19 cellular contexts compared by ENCODE assay signal in genomic region chr4:113610542-113610941, GRCh38.
"Had no signal": no experiment of that assay in that cellular context is flagged by ENCODE, and none has a peak within 500 bp of the region (broad histone marks: within the 10 kb centered on the region; RNA-seq: fewer than 3 reads in every experiment).

No MANE protein-coding gene starts in this region.

- H3K27ac Mint-ChIP-seq: activated CD4-positive, alpha-beta memory T cell treated with anti-CD3 and anti-CD28 coated beads, Interleukin-2, amount 10 ng/mL, durations not matched to agents 7 days and 5 days; activated naive CD4-positive, alpha-beta T cell treated with anti-CD3 and anti-CD28 coated beads for 36 hours; stimulated activated memory B cell treated with anti-CD40 and anti-IgM and Interleukin-4, amounts not matched to agents 10 μg/mL and 1 μg/mL and 100 μg/mL, for 72 hours had no signal

- H3K9me3 Mint-ChIP-seq: activated CD4-positive, alpha-beta memory T cell treated with anti-CD3 and anti-CD28 coated beads, Interleukin-2, amount 10 ng/mL, durations not matched to agents 7 days and 5 days; activated naive CD4-positive, alpha-beta T cell treated with anti-CD3 and anti-CD28 coated beads for 36 hours; central memory CD8-positive, alpha-beta T cell; stimulated activated memory B cell treated with anti-CD40 and anti-IgM and Interleukin-4, amounts not matched to agents 10 μg/mL and 1 μg/mL and 100 μg/mL, for 72 hours had no signal

- ATAC-seq: gastrocnemius medialis; naive thymus-derived CD4-positive, alpha-beta T cell; sciatic nerve; stimulated activated memory B cell treated with anti-CD40 and anti-IgM and Interleukin-4, amounts not matched to agents 10 μg/mL and 1 μg/mL and 100 μg/mL, for 72 hours had no signal

- H3K27me3 ChIP-seq: gastrocnemius medialis, hepatocyte, neutrophil, spleen had no signal

- H3K4me2 ChIP-seq: hepatocyte had no signal

- H3K27me3 Mint-ChIP-seq: activated CD4-positive, alpha-beta memory T cell treated with anti-CD3 and anti-CD28 coated beads, Interleukin-2, amount 10 ng/mL, durations not matched to agents 7 days and 5 days; central memory CD8-positive, alpha-beta T cell; naive thymus-derived CD4-positive, alpha-beta T cell; stimulated activated memory B cell treated with anti-CD40 and anti-IgM and Interleukin-4, amounts not matched to agents 10 μg/mL and 1 μg/mL and 100 μg/mL, for 72 hours had no signal

- H3K27ac ChIP-seq: epithelial cell of prostate, gastrocnemius medialis, hepatocyte, neutrophil, prostate gland, spleen, VCaP had no signal

- H3K4me3 Mint-ChIP-seq: activated CD4-positive, alpha-beta memory T cell treated with anti-CD3 and anti-CD28 coated beads, Interleukin-2, amount 10 ng/mL, durations not matched to agents 7 days and 5 days; activated naive CD4-positive, alpha-beta T cell treated with anti-CD3 and anti-CD28 coated beads for 36 hours; central memory CD8-positive, alpha-beta T cell; stimulated activated memory B cell treated with anti-CD40 and anti-IgM and Interleukin-4, amounts not matched to agents 10 μg/mL and 1 μg/mL and 100 μg/mL, for 72 hours had no signal

- H3K4me3 ChIP-seq: gastrocnemius medialis, hepatocyte, prostate gland, spleen had no signal

- DNase-seq: activated CD4-positive, alpha-beta memory T cell treated with anti-CD3 and anti-CD28 coated beads, Interleukin-2, amount 10 ng/mL, durations not matched to agents 7 days and 5 days; activated CD8-positive, alpha-beta memory T cell treated with anti-CD3 and anti-CD28 coated beads, Interleukin-2, amount 50 U/mL, for 48 hours; activated naive CD4-positive, alpha-beta T cell treated with anti-CD3 and anti-CD28 coated beads for 36 hours; cortex of kidney; effector memory CD4-positive, alpha-beta T cell; gastrocnemius medialis; kidney glomerular epithelial cell; naive thymus-derived CD4-positive, alpha-beta T cell; spleen; stimulated activated CD4-positive, alpha-beta T cell treated with anti-CD3 and anti-CD28 coated beads, Interleukin-1b, Interleukin-23, amount 100 ng/mL, for 48 hours; trophoblast cell had no signal

- H3K36me3 ChIP-seq: neutrophil, prostate gland had no signal

- H2AFZ ChIP-seq: hepatocyte had no signal

- H3K4me1 ChIP-seq: prostate gland had no signal

- H3K9me3 ChIP-seq: gastrocnemius medialis, neutrophil, prostate gland, spleen had no signal
